12 cellular contexts compared by ENCODE assay signal in genomic region chr11:76630600-76630999, GRCh38. TPM values are rescaled to one million over a fixed set of nuclear protein-coding genes. Genes with fewer than 3 reads are reported as not detected.
DNase-seq lines count a peak whose midpoint lies in the region; ATAC-seq and TF ChIP-seq lines count a peak whose summit lies in the region.
"Had no signal": no experiment of that assay in that cellular context is flagged by ENCODE, and none has a peak within 500 bp of the region (broad histone marks: within the 10 kb centered on the region; RNA-seq: fewer than 3 reads in every experiment).

No MANE protein-coding gene starts in this region.

- H3K36me3 ChIP-seq in right lobe of liver, result no peaks in the 10 kb centered on the region
- no peaks in the 10 kb centered on the region for H3K36me3 ChIP-seq in stomach

- WGBS in right lobe of liver (ENCODE audit: insufficient coverage, low coverage, low lambda C conversion rate, missing lambda C conversion rate), result 53% methylated on average over 3 of the region's 3 CpGs
- 38 to 54% (median 52%) methylated on average over 3 of the region's 3 CpGs for WGBS in stomach, 5 donors

- CTCF ChIA-PET in activated CD8-positive, alpha-beta memory T cell treated with anti-CD3 and anti-CD28 coated beads, Interleukin-2, amount 10 ng/mL, durations not matched to agents 7 days and 5 days (lab: Charles Lee), result interaction anchor here (0.6 kb wide), 1 partner anchor 182 kb away, joined by 3 read pairs; no protein-coding TSS in a partner anchor

- peaks cover 3% of the 10 kb centered on the region for H3K9me3 Mint-ChIP-seq in activated CD8-positive, alpha-beta memory T cell treated with anti-CD3 and anti-CD28 coated beads, Interleukin-2, amount 10 ng/mL, durations not matched to agents 7 days and 5 days (ENCODE audit: low read depth)
- H3K9me3 Mint-ChIP-seq in activated T-helper 2 cell treated with anti-CD3 and anti-CD28 coated beads, Interferon-gamma antibody, Interleukin-2, Interleukin-4, amounts not matched to agents 10 μg/mL and 5 μg/mL and 100 μg/mL, durations not matched to agents 14 hours and 24 hours and 36 hours, result peaks cover 10% of the 10 kb centered on the region
- peaks cover 5% of the 10 kb centered on the region for H3K9me3 Mint-ChIP-seq in progenitor cell of endocrine pancreas (ENCODE audit: low read depth)

- H3K9me3 ChIP-seq in right lobe of liver (peaks cover 0 to 3% (median 0%) of the 10 kb centered on the region in 4 donors), stomach (peaks cover 3 to 8% (median 7%) of the 10 kb centered on the region in 4 donors)

- intact Hi-C loops in activated T-helper 2 cell treated with anti-CD3 and anti-CD28 coated beads, Interferon-gamma antibody, Interleukin-2, Interleukin-4, amounts not matched to agents 10 μg/mL and 5 μg/mL and 100 μg/mL, durations not matched to agents 14 hours and 24 hours and 36 hours (cut with micrococcal nuclease), result no loop called here
- intact Hi-C loops in right lobe of liver (cut with DNase I) (no loop called here), stomach (cut with DNase I; ENCODE audit: low total_unique reads) (no loop called here)

- peaks cover 28% of the 10 kb centered on the region for H3K27me3 Mint-ChIP-seq in activated CD8-positive, alpha-beta memory T cell treated with anti-CD3 and anti-CD28 coated beads, Interleukin-2, amount 10 ng/mL, durations not matched to agents 7 days and 5 days
- H3K27me3 Mint-ChIP-seq in activated T-helper 2 cell treated with anti-CD3 and anti-CD28 coated beads, Interferon-gamma antibody, Interleukin-2, Interleukin-4, amounts not matched to agents 10 μg/mL and 5 μg/mL and 100 μg/mL, durations not matched to agents 14 hours and 24 hours and 36 hours (ENCODE audit: low read depth), result no peaks in the 10 kb centered on the region
- H3K27me3 Mint-ChIP-seq in progenitor cell of endocrine pancreas, result peaks cover 3% of the 10 kb centered on the region

- TF ChIP-seq EP300 in stomach (IDR thresholded peaks at IDR 0.05), result no peak

- no peak for ATAC-seq in activated CD8-positive, alpha-beta memory T cell treated with anti-CD3 and anti-CD28 coated beads, Interleukin-2, amount 10 ng/mL, durations not matched to agents 7 days and 5 days
- no peak for ATAC-seq in right lobe of liver
- no peak for ATAC-seq in GM21717 (IDR thresholded peaks at IDR 0.05; ENCODE audit: unreplicated experiment)

- TF ChIP-seq POLR2A in right lobe of liver (IDR thresholded peaks at IDR 0.05), result no peak
- no peak for TF ChIP-seq POLR2A in stomach (IDR thresholded peaks at IDR 0.05)

- no peaks in the 10 kb centered on the region for H3K27me3 ChIP-seq in right lobe of liver
- H3K27me3 ChIP-seq in stomach, result no peaks in the 10 kb centered on the region

- peaks cover 7% of the 10 kb centered on the region for H3K36me3 Mint-ChIP-seq in activated CD8-positive, alpha-beta memory T cell treated with anti-CD3 and anti-CD28 coated beads, Interleukin-2, amount 10 ng/mL, durations not matched to agents 7 days and 5 days
- H3K36me3 Mint-ChIP-seq in activated T-helper 2 cell treated with anti-CD3 and anti-CD28 coated beads, Interferon-gamma antibody, Interleukin-2, Interleukin-4, amounts not matched to agents 10 μg/mL and 5 μg/mL and 100 μg/mL, durations not matched to agents 14 hours and 24 hours and 36 hours (ENCODE audit: low read depth), result peaks cover 14% of the 10 kb centered on the region
- no peaks in the 10 kb centered on the region for H3K36me3 Mint-ChIP-seq in progenitor cell of endocrine pancreas (ENCODE audit: insufficient read depth)

- TF ChIP-seq CTCF in right lobe of liver (IDR thresholded peaks at IDR 0.05) (no peak), stomach (IDR thresholded peaks at IDR 0.05) (no peak), progenitor cell of endocrine pancreas (IDR thresholded peaks at IDR 0.05; ENCODE audit: unreplicated experiment) (no peak)

- peak overlapping the region; percentile 65 to 88 (median 67) for H3K27ac ChIP-seq in right lobe of liver
- peak overlapping the region in 4 of 5 donors; percentile 65 to 78 (median 72) for H3K27ac ChIP-seq in stomach
- H3K27ac ChIP-seq: A549 had no signal

- peaks cover 52% of the 10 kb centered on the region for H3K4me1 Mint-ChIP-seq in activated CD8-positive, alpha-beta memory T cell treated with anti-CD3 and anti-CD28 coated beads, Interleukin-2, amount 10 ng/mL, durations not matched to agents 7 days and 5 days
- peaks cover 53% of the 10 kb centered on the region for H3K4me1 Mint-ChIP-seq in activated T-helper 2 cell treated with anti-CD3 and anti-CD28 coated beads, Interferon-gamma antibody, Interleukin-2, Interleukin-4, amounts not matched to agents 10 μg/mL and 5 μg/mL and 100 μg/mL, durations not matched to agents 14 hours and 24 hours and 36 hours (ENCODE audit: low read depth)
- H3K4me1 Mint-ChIP-seq in progenitor cell of endocrine pancreas (ENCODE audit: low read depth), result no peaks in the 10 kb centered on the region

- peak; percentile 40 for DNase-seq in activated CD8-positive, alpha-beta memory T cell treated with anti-CD3 and anti-CD28 coated beads, Interleukin-2, amount 50 U/mL, for 48 hours
- no peak for DNase-seq in activated CD8-positive, alpha-beta memory T cell treated with anti-CD3 and anti-CD28 coated beads, Interleukin-2, amount 10 ng/mL, durations not matched to agents 7 days and 5 days
- no peak for DNase-seq in activated T-helper 2 cell treated with anti-CD3 and anti-CD28 coated beads, Interferon-gamma antibody, Interleukin-2, Interleukin-4, amounts not matched to agents 10 μg/mL and 5 μg/mL and 100 μg/mL, durations not matched to agents 14 hours and 24 hours and 36 hours (ENCODE audit: low spot score)
- no peak for DNase-seq in right lobe of liver
- no peak for DNase-seq in stomach
- DNase-seq in NCI-H446 (lab: John Stamatoyannopoulos, UW), result no peak
- DNase-seq in progenitor cell of endocrine pancreas (ENCODE audit: low spot score, unreplicated experiment), result no peak
- DNase-seq: activated effector memory CD4-positive, alpha-beta T cell treated with Interleukin-2 at 50 U/mL for 16 hours; DMS 273 treated with DMSO at 0.1 percent for 48 hours had no signal

- H3K4me3 Mint-ChIP-seq in activated CD8-positive, alpha-beta memory T cell treated with anti-CD3 and anti-CD28 coated beads, Interleukin-2, amount 10 ng/mL, durations not matched to agents 7 days and 5 days, result no peak overlapping the region
- peak overlapping the region; percentile 60 for H3K4me3 Mint-ChIP-seq in activated T-helper 2 cell treated with anti-CD3 and anti-CD28 coated beads, Interferon-gamma antibody, Interleukin-2, Interleukin-4, amounts not matched to agents 10 μg/mL and 5 μg/mL and 100 μg/mL, durations not matched to agents 14 hours and 24 hours and 36 hours (ENCODE audit: low read depth)
- H3K4me3 Mint-ChIP-seq in progenitor cell of endocrine pancreas (ENCODE audit: low read depth), result no peak overlapping the region

- no peak overlapping the region for H3K4me3 ChIP-seq in right lobe of liver
- H3K4me3 ChIP-seq in stomach, result no peak overlapping the region
- H3K4me3 ChIP-seq: A549, GM12878 had no signal

- no peak overlapping the region for H3K27ac Mint-ChIP-seq in activated CD8-positive, alpha-beta memory T cell treated with anti-CD3 and anti-CD28 coated beads, Interleukin-2, amount 10 ng/mL, durations not matched to agents 7 days and 5 days
- H3K27ac Mint-ChIP-seq in activated T-helper 2 cell treated with anti-CD3 and anti-CD28 coated beads, Interferon-gamma antibody, Interleukin-2, Interleukin-4, amounts not matched to agents 10 μg/mL and 5 μg/mL and 100 μg/mL, durations not matched to agents 14 hours and 24 hours and 36 hours, result peak overlapping the region; percentile 94
- H3K27ac Mint-ChIP-seq in progenitor cell of endocrine pancreas, result no peak overlapping the region

- peaks cover 0 to 4% (median 0%) of the 10 kb centered on the region in 4 donors for H3K4me1 ChIP-seq in right lobe of liver
- H3K4me1 ChIP-seq in stomach, result peaks cover 0 to 27% (median 10%) of the 10 kb centered on the region in 4 donors
- H3K4me1 ChIP-seq: A549 had no signal

RNA-seq across cellular contexts. Expression of gene LRRC32, which starts 39.9 kb away (rescaled TPM):
- total RNA-seq in activated CD8-positive, alpha-beta memory T cell treated with anti-CD3 and anti-CD28 coated beads, Interleukin-2, amount 10 ng/mL, durations not matched to agents 7 days and 5 days, result 1 to 10 TPM in 1 of 2 experiments, under 1 TPM in 1; 0.32 to 4.7 TPM
- total RNA-seq in activated T-helper 2 cell treated with anti-CD3 and anti-CD28 coated beads, Interferon-gamma antibody, Interleukin-2, Interleukin-4, amounts not matched to agents 10 μg/mL and 5 μg/mL and 100 μg/mL, durations not matched to agents 14 hours and 24 hours and 36 hours, result 26.5 and 26.7 TPM in 2 replicates
- total RNA-seq in right lobe of liver (10 to 100 TPM in 4 of 6 experiments, 1 to 10 TPM in 2; 7.4 to 19.5 (median 14.5) TPM), stomach (100 to 1,000 TPM in 2 of 5 donors, 10 to 100 TPM in 3; 14.0 to 270 (median 24.3) TPM), progenitor cell of endocrine pancreas (0.14 and 0.27 TPM in 2 replicates)
- polyA plus RNA-seq in stomach, result 10 to 100 TPM; 18.6 to 24.5 (median 23.5) TPM
